ENCODE assay signal across 1 cellular context in genomic region chr20:20009784-20010253, GRCh38.
A peak's percentile ranks its signal among the peaks of the same experiment; 100 is the strongest.
TF ChIP-seq lines count a peak whose summit lies in the region.

No MANE protein-coding gene starts in this region.

TF ChIP-seq in HepG2, 621 proteins besides CTCF, POLR2A, EP300 and RAD21 (continued from another document and continues in another):
- TF ChIP-seq ZNF687 (CRISPR knock-in tag; IDR thresholded peaks at IDR 0.05) = peak; percentile 68
- TF ChIP-seq ZNF556 (CRISPR knock-in tag; IDR thresholded peaks at IDR 0.05; ENCODE audit: borderline replicate concordance) = peak; percentile 55; the same call in 1 of the 2 replicates
- TF ChIP-seq SMC3 (IDR thresholded peaks at IDR 0.05; ENCODE audit: low read length) = peak; percentile 3; the same call in 1 of the 2 replicates
- no peak for TF ChIP-seq SRSF4 (IDR thresholded peaks at IDR 0.05; ENCODE audit: low read depth, low read length, poor library complexity, severe bottlenecking)
- TF ChIP-seq ZFP90 (CRISPR knock-in tag; IDR thresholded peaks at IDR 0.05; ENCODE audit: borderline replicate concordance) = 0 out of 2 replicates have a peak, but pooled peaks have one; percentile 12
- TF ChIP-seq KDM5B (CRISPR knock-in tag; IDR thresholded peaks at IDR 0.05; ENCODE audit: borderline replicate concordance) = peak; percentile 61; the same call in 1 of the 2 replicates
- TF ChIP-seq GPN1 (CRISPR knock-in tag; IDR thresholded peaks at IDR 0.05; ENCODE audit: borderline replicate concordance) = no peak
- TF ChIP-seq ZFP36L1 (CRISPR knock-in tag; IDR thresholded peaks at IDR 0.05) = peak; percentile 60; the same call in 1 of the 2 replicates
- 0 out of 2 replicates have a peak, but pooled peaks have one; percentile 16 for TF ChIP-seq SIX4 (CRISPR knock-in tag; IDR thresholded peaks at IDR 0.05)
- TF ChIP-seq RFXAP (CRISPR knock-in tag; IDR thresholded peaks at IDR 0.05; ENCODE audit: borderline replicate concordance) = 0 out of 2 replicates have a peak, but pooled peaks have one; percentile 40
- TF ChIP-seq ARID5B (CRISPR knock-in tag; IDR thresholded peaks at IDR 0.05) = peak; percentile 72
- peak; percentile 76; the same call in 1 of the 2 replicates for TF ChIP-seq ETV5 (CRISPR knock-in tag; IDR thresholded peaks at IDR 0.05; ENCODE audit: borderline replicate concordance)
- no peak for TF ChIP-seq HDAC2 (CRISPR knock-in tag; IDR thresholded peaks at IDR 0.05)
- peak; percentile 64 for TF ChIP-seq ZNF407 (CRISPR knock-in tag; IDR thresholded peaks at IDR 0.05; ENCODE audit: not compliant biosample characterization)
- TF ChIP-seq ZNF660 (CRISPR knock-in tag; IDR thresholded peaks at IDR 0.05; ENCODE audit: borderline replicate concordance, low read depth) = no peak
- 0 out of 2 replicates have a peak, but pooled peaks have one; percentile 28 for TF ChIP-seq SOX5 (CRISPR knock-in tag; IDR thresholded peaks at IDR 0.05; ENCODE audit: borderline replicate concordance)
- peak; percentile 25; the same call in 1 of the 2 replicates for TF ChIP-seq CEBPG (CRISPR knock-in tag; IDR thresholded peaks at IDR 0.05)
- no peak for TF ChIP-seq RBM39 (IDR thresholded peaks at IDR 0.05; ENCODE audit: low read depth, low read length, poor library complexity, severe bottlenecking)
- TF ChIP-seq ZNF274 (CRISPR knock-in tag; IDR thresholded peaks at IDR 0.05) = peak; percentile 79
- TF ChIP-seq GLI4 (CRISPR knock-in tag; IDR thresholded peaks at IDR 0.05; ENCODE audit: borderline replicate concordance) = peak; percentile 42; the same call in 1 of the 2 replicates
- TF ChIP-seq PHF5A (CRISPR knock-in tag; IDR thresholded peaks at IDR 0.05; ENCODE audit: low read depth, unreplicated experiment) = peak; percentile 17
- TF ChIP-seq KLF16 (CRISPR knock-in tag; IDR thresholded peaks at IDR 0.05) = no peak
- 0 out of 2 replicates have a peak, but pooled peaks have one; percentile 27 for TF ChIP-seq SNAPC2 (CRISPR knock-in tag; IDR thresholded peaks at IDR 0.05)
- 0 out of 2 replicates have a peak, but pooled peaks have one; percentile 34 for TF ChIP-seq ZNF264 (CRISPR knock-in tag; IDR thresholded peaks at IDR 0.05)
- no peak for TF ChIP-seq ZNF747 (CRISPR knock-in tag; IDR thresholded peaks at IDR 0.05; ENCODE audit: borderline replicate concordance)
- TF ChIP-seq BCL3 (CRISPR knock-in tag; IDR thresholded peaks at IDR 0.05) = peak; percentile 70; the same call in 1 of the 2 replicates
- TF ChIP-seq MIER2 (CRISPR knock-in tag; IDR thresholded peaks at IDR 0.05) = 0 out of 2 replicates have a peak, but pooled peaks have one; percentile 28
- TF ChIP-seq ZBTB33 (CRISPR knock-in tag; IDR thresholded peaks at IDR 0.05) = 0 out of 2 replicates have a peak, but pooled peaks have one; percentile 45
- TF ChIP-seq ZNF652 (CRISPR knock-in tag; IDR thresholded peaks at IDR 0.05; ENCODE audit: borderline replicate concordance, low read depth) = peak; percentile 71
- TF ChIP-seq CBFB (CRISPR knock-in tag; IDR thresholded peaks at IDR 0.05) = no peak
- TF ChIP-seq IRF2 (CRISPR knock-in tag; IDR thresholded peaks at IDR 0.05) = peak; percentile 42; the same call in 1 of the 2 replicates
- TF ChIP-seq ZNF614 (CRISPR knock-in tag; IDR thresholded peaks at IDR 0.05; ENCODE audit: borderline replicate concordance) = peak; percentile 70
- peak; percentile 88 for TF ChIP-seq ZNF501 (CRISPR knock-in tag; IDR thresholded peaks at IDR 0.05)
- TF ChIP-seq ZNF431 (CRISPR knock-in tag; IDR thresholded peaks at IDR 0.05; ENCODE audit: borderline replicate concordance, low read depth) = 0 out of 2 replicates have a peak, but pooled peaks have one; percentile 61
